8 cellular contexts compared by ENCODE assay signal in the genomic region with DNA sequence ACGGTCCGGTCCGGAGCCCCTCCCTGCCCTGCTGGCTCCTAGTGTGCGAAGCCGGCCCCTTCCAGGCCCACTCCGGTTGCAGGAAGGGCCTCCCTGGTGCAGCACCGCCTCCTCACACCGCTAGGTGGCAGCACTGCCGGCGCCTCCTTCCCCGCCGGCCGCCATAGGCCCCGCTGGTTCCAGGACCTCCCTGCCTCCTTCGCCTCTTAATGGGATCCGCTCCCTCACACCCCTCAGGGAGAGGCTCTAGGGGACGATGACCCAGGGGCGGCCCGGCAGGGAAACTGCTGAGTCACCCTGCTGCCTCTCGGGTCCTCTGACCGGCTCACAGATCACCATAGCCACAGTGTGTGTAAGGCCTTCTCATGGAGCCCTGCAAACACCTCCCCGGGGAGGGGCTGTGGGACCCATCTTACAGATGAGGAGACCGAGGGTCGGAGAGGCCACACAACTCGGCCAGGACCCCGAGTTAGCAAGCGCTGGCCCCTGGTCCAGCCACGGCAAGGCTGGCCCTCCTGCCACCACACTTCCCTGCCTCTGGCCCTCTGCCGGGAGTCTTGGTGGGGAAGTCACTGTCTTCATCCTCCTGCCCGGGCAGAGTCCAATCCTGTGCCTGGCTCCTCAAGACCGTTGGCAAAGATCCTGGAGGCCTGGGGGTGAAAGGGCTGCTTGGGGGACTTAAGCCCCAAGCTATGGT. TPM values are rescaled to one million over a fixed set of nuclear protein-coding genes. Genes with fewer than 3 reads are reported as not detected.
DNase-seq lines count a peak whose midpoint lies in the region; ATAC-seq and TF ChIP-seq lines count a peak whose summit lies in the region.

No MANE protein-coding gene starts in this region.

- no peaks in the 10 kb centered on the region for H3F3A ChIP-seq in smooth muscle cell (ENCODE audit: low read depth)

- WGBS in right cardiac atrium: 18% methylated on average over 31 of the region's 31 CpGs
- 23% methylated on average over 30 of the region's 31 CpGs for WGBS in smooth muscle cell (ENCODE audit: low lambda C conversion rate)

- H3K36me3 ChIP-seq in smooth muscle cell (ENCODE audit: low read depth): no peaks in the 10 kb centered on the region

- H3K4me3 Mint-ChIP-seq in activated naive CD8-positive, alpha-beta T cell treated with anti-CD3 and anti-CD28 coated beads, Interleukin-2, amount 10 ng/mL, durations not matched to agents 7 days and 5 days: no peak overlapping the region

- H3K27me3 Mint-ChIP-seq in activated naive CD8-positive, alpha-beta T cell treated with anti-CD3 and anti-CD28 coated beads, Interleukin-2, amount 10 ng/mL, durations not matched to agents 7 days and 5 days: peaks cover 21% of the 10 kb centered on the region

- H3K79me2 ChIP-seq in smooth muscle cell (ENCODE audit: low read depth): no peaks in the 10 kb centered on the region

- TF ChIP-seq CTCF in smooth muscle cell (IDR thresholded peaks at IDR 0.05; ENCODE audit: borderline replicate concordance, insufficient read depth, poor library complexity, severe bottlenecking): peak; percentile 90

- peak overlapping the region; percentile 71 for H3K4me2 ChIP-seq in smooth muscle cell

- H3K9ac ChIP-seq in smooth muscle cell (ENCODE audit: low read depth): no peak overlapping the region

- H3K27ac ChIP-seq in right cardiac atrium (ENCODE audit: low read length) (no peak overlapping the region), smooth muscle cell (ENCODE audit: low read depth) (no peak overlapping the region)

- POLR2A ChIA-PET in activated naive CD8-positive, alpha-beta T cell treated with anti-CD3 and anti-CD28 coated beads, Interleukin-2, amount 10 ng/mL, durations not matched to agents 7 days and 5 days (lab: Charles Lee): no interaction called here

- no peak overlapping the region for H3K27ac Mint-ChIP-seq in activated naive CD8-positive, alpha-beta T cell treated with anti-CD3 and anti-CD28 coated beads, Interleukin-2, amount 10 ng/mL, durations not matched to agents 7 days and 5 days

- no peaks in the 10 kb centered on the region for H4K20me1 ChIP-seq in smooth muscle cell (ENCODE audit: low read depth)

- ATAC-seq in HG02642 (IDR thresholded peaks at IDR 0.05; ENCODE audit: poor library complexity, unreplicated experiment): peak; percentile 61
- ATAC-seq in activated naive CD8-positive, alpha-beta T cell treated with anti-CD3 and anti-CD28 coated beads, Interleukin-2, amount 10 ng/mL, durations not matched to agents 7 days and 5 days (ENCODE audit: low read depth): peak; percentile 52
- ATAC-seq in right cardiac atrium: peak; percentile 62 to 84
- ATAC-seq in GM19467 (IDR thresholded peaks at IDR 0.05; ENCODE audit: unreplicated experiment): no peak

- intact Hi-C loops in right cardiac atrium (cut with DNase I): loop anchor here in 2 of 4 donors (10.0 kb wide), 3 partner anchors 972 to 1322 kb away; no protein-coding TSS in a partner anchor

- H3K27me3 ChIP-seq in right cardiac atrium (ENCODE audit: control insufficient read depth, insufficient read depth) (peaks cover 2% of the 10 kb centered on the region), smooth muscle cell (ENCODE audit: low read depth) (peaks cover 44% of the 10 kb centered on the region)

- no peaks in the 10 kb centered on the region for H3K9me3 Mint-ChIP-seq in activated naive CD8-positive, alpha-beta T cell treated with anti-CD3 and anti-CD28 coated beads, Interleukin-2, amount 10 ng/mL, durations not matched to agents 7 days and 5 days

- H3K4me1 Mint-ChIP-seq in activated naive CD8-positive, alpha-beta T cell treated with anti-CD3 and anti-CD28 coated beads, Interleukin-2, amount 10 ng/mL, durations not matched to agents 7 days and 5 days: peaks cover 3% of the 10 kb centered on the region

- DNase-seq in COLO668 (lab: John Stamatoyannopoulos, UW; ENCODE audit: unreplicated experiment): peak; percentile 62
- peak; percentile 21 for DNase-seq in SKM-1 treated with dmso at 0.1 percent for 144 hours (lab: John Stamatoyannopoulos, UW; ENCODE audit: unreplicated experiment)
- peak; percentile 73 for DNase-seq in activated naive CD8-positive, alpha-beta T cell treated with anti-CD3 and anti-CD28 coated beads, Interleukin-2, amount 10 ng/mL, durations not matched to agents 7 days and 5 days
- peak; percentile 56 to 83 (median 78) for DNase-seq in right cardiac atrium
- DNase-seq in smooth muscle cell (lab: John Stamatoyannopoulos, UW; ENCODE audit: unreplicated experiment): peak; percentile 23
- no peak for DNase-seq in Kasumi-1 (lab: John Stamatoyannopoulos, UW)

- peak overlapping the region; percentile 75 for H2AFZ ChIP-seq in smooth muscle cell (ENCODE audit: low read depth)

- H3K4me3 ChIP-seq in right cardiac atrium (ENCODE audit: low read length) (no peak overlapping the region), smooth muscle cell (no peak overlapping the region)

- H3K36me3 Mint-ChIP-seq in activated naive CD8-positive, alpha-beta T cell treated with anti-CD3 and anti-CD28 coated beads, Interleukin-2, amount 10 ng/mL, durations not matched to agents 7 days and 5 days: no peaks in the 10 kb centered on the region

- H3K9me3 ChIP-seq in right cardiac atrium (ENCODE audit: control insufficient read depth, low read length) (no peaks in the 10 kb centered on the region), smooth muscle cell (replicated peaks; ENCODE audit: low read depth) (no peaks in the 10 kb centered on the region)

- H3K4me1 ChIP-seq in right cardiac atrium (ENCODE audit: control insufficient read depth, insufficient read depth, low read length): no peaks in the 10 kb centered on the region
- H3K4me1 ChIP-seq in smooth muscle cell (ENCODE audit: low read depth): peaks cover 9% of the 10 kb centered on the region

RNA-seq across cellular contexts. Expression of a gene that starts 1.6 kb away (rescaled TPM):
- not detected for total RNA-seq in activated naive CD8-positive, alpha-beta T cell treated with anti-CD3 and anti-CD28 coated beads, Interleukin-2, amount 10 ng/mL, durations not matched to agents 7 days and 5 days
- total RNA-seq in right cardiac atrium: under 1 TPM; 0.03 to 0.18 (median 0.10) TPM
- 0.02 TPM for polyA plus RNA-seq in right cardiac atrium
- total RNA-seq in smooth muscle cell: 0.18 and 0.58 TPM in 2 replicates
- 0.10 TPM in 1 of 2 replicates, not detected in the other for polyA plus RNA-seq in smooth muscle cell

Comparison
In these comparisons a context has a peak if more than half of its experiments do, and no peak if none do; other contexts are left out.
1. DNase-seq: peak in COLO668 (single experiment), SKM-1 treated with dmso at 0.1 percent for 144 hours (single experiment), activated naive CD8-positive, alpha-beta T cell treated with anti-CD3 and anti-CD28 coated beads, Interleukin-2, amount 10 ng/mL, durations not matched to agents 7 days and 5 days (single experiment), right cardiac atrium (3 of 3) and smooth muscle cell (single experiment); none in Kasumi-1 (0 of 2).